Comparison of ENCODE assay signal across 19 cellular contexts in genomic region chr10:78798976-78799730, GRCh38.
"Had no signal": no experiment of that assay in that cellular context is flagged by ENCODE, and none has a peak within 500 bp of the region (broad histone marks: within the 10 kb centered on the region; RNA-seq: fewer than 3 reads in every experiment).

No MANE protein-coding gene starts in this region.

- H3K9me3 ChIP-seq: vagina had no signal

- H3K27ac ChIP-seq: coronary artery, neural progenitor cell, vagina had no signal

- DNase-seq: activated B cell treated with CpG ODN at 0.5 μM for 24 hours; activated CD4-positive, alpha-beta memory T cell treated with anti-CD3 and anti-CD28 coated beads for 36 hours; activated CD4-positive, alpha-beta T cell treated with anti-CD3 and anti-CD28 coated beads for 4 hours; activated naive CD4-positive, alpha-beta T cell treated with Interleukin-2 at 50 U/mL for 16 hours; activated naive CD8-positive, alpha-beta T cell treated with anti-CD3 and anti-CD28 coated beads, Interleukin-2, amount 10 ng/mL, durations not matched to agents 7 days and 5 days; activated T-cell treated with anti-CD3 and anti-CD28 coated beads, Interleukin-2, amount 50 U/mL, for 48 hours; amniotic stem cell; cerebellar nuclear complex; endodermal cell; naive thymus-derived CD8-positive, alpha-beta T cell; stimulated activated CD4-positive, alpha-beta T cell treated with anti-CD3 and anti-CD28 coated beads, Interleukin-15, amount 100 ng/mL, for 24 hours; stimulated activated naive B cell treated with anti-CD40 and anti-IgM and Interleukin-4, amounts not matched to agents 10 μg/mL and 1 μg/mL and 100 μg/mL, for 72 hours had no signal

- ATAC-seq: left lobe of liver; naive thymus-derived CD8-positive, alpha-beta T cell; sciatic nerve; stimulated activated naive B cell treated with anti-CD40 and anti-IgM and Interleukin-4, amounts not matched to agents 10 μg/mL and 1 μg/mL and 100 μg/mL, for 72 hours had no signal

- H3K4me3 ChIP-seq: coronary artery, lung, neural progenitor cell, smooth muscle cell, vagina had no signal

- H3K27me3 ChIP-seq: neural progenitor cell, vagina had no signal

- H3K36me3 ChIP-seq: neural progenitor cell, vagina had no signal
